30 cellular contexts compared by ENCODE assay signal in the genomic region with DNA sequence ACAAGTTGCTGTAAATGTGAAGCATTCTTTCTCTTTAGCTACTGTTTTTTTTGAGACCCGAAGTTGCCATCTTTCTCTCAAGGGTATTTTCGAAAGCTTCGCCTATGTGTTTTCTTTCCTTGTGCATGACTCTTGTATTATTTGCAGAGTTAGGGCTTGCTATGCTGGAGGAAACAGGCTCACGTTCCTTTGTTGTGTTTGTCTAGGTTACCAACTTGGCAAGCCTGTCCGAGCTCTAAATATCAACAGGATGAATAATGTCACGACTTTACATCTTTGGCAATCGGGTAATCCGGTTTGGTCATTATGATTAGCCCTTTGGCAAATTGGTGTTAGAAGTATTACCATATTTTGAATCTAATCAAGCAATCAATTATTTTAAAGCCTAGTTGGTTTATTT. TPM values are rescaled to one million over a fixed set of nuclear protein-coding genes. Genes with fewer than 3 reads are reported as not detected.
A peak's percentile ranks its signal among the peaks of the same experiment; 100 is the strongest.
DNase-seq lines count a peak whose midpoint lies in the region; ATAC-seq and TF ChIP-seq lines count a peak whose summit lies in the region.
"Had no signal": no experiment of that assay in that cellular context is flagged by ENCODE, and none has a peak within 500 bp of the region (broad histone marks: within the 10 kb centered on the region; RNA-seq: fewer than 3 reads in every experiment).

No MANE protein-coding gene starts in this region.

- no peak for TF ChIP-seq POLR2A in suprapubic skin (IDR thresholded peaks at IDR 0.05)

- 67% methylated on average over 8 of the region's 8 CpGs for WGBS in suprapubic skin

- no peaks in the 10 kb centered on the region for H3K9me3 ChIP-seq in suprapubic skin
- H3K9me3 ChIP-seq: colonic mucosa, right lobe of liver, spleen, thyroid gland, uterus had no signal

- no peak for TF ChIP-seq CTCF in suprapubic skin (IDR thresholded peaks at IDR 0.05)

- intact Hi-C loops in Right ventricle myocardium superior (cut with DNase I), result no loop called here
- intact Hi-C loops in cardiac septum (cut with DNase I), result no loop called here

- H3K36me3 ChIP-seq in suprapubic skin, result peaks cover 63% of the 10 kb centered on the region
- H3K36me3 ChIP-seq: colonic mucosa, right lobe of liver, uterus had no signal

- H3K4me3 ChIP-seq in suprapubic skin, result no peak overlapping the region
- H3K4me3 ChIP-seq: colonic mucosa, right lobe of liver, spleen, thyroid gland, uterus had no signal

- no peak for TF ChIP-seq EP300 in suprapubic skin (IDR thresholded peaks at IDR 0.05)

- H3K27ac ChIP-seq in suprapubic skin, result peak overlapping the region; percentile 34
- H3K27ac ChIP-seq: colonic mucosa, epithelial cell of prostate, HL-60, right lobe of liver, spleen, thyroid gland, uterus had no signal

- H3K27me3 ChIP-seq in suprapubic skin, result no peaks in the 10 kb centered on the region
- H3K27me3 ChIP-seq: colonic mucosa, right lobe of liver, spleen, thyroid gland, uterus had no signal

- ATAC-seq in Right ventricle myocardium superior (ENCODE audit: poor library complexity) (peak; percentile 72), HG02885 (IDR thresholded peaks at IDR 0.05; ENCODE audit: poor library complexity, unreplicated experiment) (no peak), HG03571 (IDR thresholded peaks at IDR 0.05; ENCODE audit: unreplicated experiment) (no peak)
- ATAC-seq: activated T-helper 17 cell treated with anti-CD3 and anti-CD28 coated beads, Interleukin-2, amount 50 U/mL, for 72 hours; right lobe of liver had no signal

- DNase-seq in Right ventricle myocardium superior, result no peak
- DNase-seq in cardiac septum (ENCODE audit: low spot score), result no peak
- peak; percentile 76 for DNase-seq in NCI-H2029 (lab: John Stamatoyannopoulos, UW)
- DNase-seq in astrocyte of the hippocampus (ENCODE audit: low read depth, low spot score), result peak; percentile 67
- DNase-seq in suprapubic skin (ENCODE audit: low spot score in 2 of 2), result no peak
- no peak for DNase-seq in NOMO-1 (lab: John Stamatoyannopoulos, UW; ENCODE audit: unreplicated experiment in 2 of 2)
- DNase-seq: activated CD4-positive, alpha-beta T cell treated with anti-CD3 and anti-CD28 coated beads for 48 hours; AML-193; amygdala; CD4-positive, alpha-beta memory T cell; colonic mucosa; effector CD4-positive, alpha-beta T cell; EL; hippocampal formation; KG1; MM.1S; NCI-H2227 treated with DMSO at 0.1 percent for 48 hours; NCI-H526; posterior cingulate gyrus; right lobe of liver; spleen; stimulated activated CD4-positive, alpha-beta T cell treated with anti-CD3 and anti-CD28 coated beads, Interleukin-2, amount 100 ng/mL, for 24 hours; SW 1271; thyroid gland; uterus had no signal

- no peaks in the 10 kb centered on the region for H3K4me1 ChIP-seq in suprapubic skin
- H3K4me1 ChIP-seq: colonic mucosa, right lobe of liver, spleen, thyroid gland, uterus had no signal

RNA-seq across cellular contexts. Expression of a gene that starts 15.9 kb away (rescaled TPM):
- total RNA-seq in Right ventricle myocardium superior (9.8 TPM), cardiac septum (14.9 TPM), suprapubic skin (10 to 100 TPM; 30.0 to 64.4 (median 37.9) TPM)

RNA-seq across cellular contexts. Expression of a gene that starts 25.3 kb away (rescaled TPM):
- total RNA-seq in Right ventricle myocardium superior, result 3.3 TPM
- total RNA-seq in cardiac septum, result 3.1 TPM
- 10 to 100 TPM; 10.2 to 31.9 (median 16.0) TPM for total RNA-seq in suprapubic skin

Comparison
In these comparisons a context has a peak if more than half of its experiments do, and no peak if none do; other contexts are left out.
1. DNase-seq: peak in NCI-H2029 (single experiment) and astrocyte of the hippocampus (single experiment); none in Right ventricle myocardium superior (single experiment), cardiac septum (single experiment), suprapubic skin (0 of 2) and NOMO-1 (0 of 2).